1 cellular context compared by ENCODE assay signal in genomic region chr12:53803703-53804102, GRCh38.
TF ChIP-seq lines count a peak whose summit lies in the region.

No MANE protein-coding gene starts in this region.

TF ChIP-seq in H1, 55 proteins besides CTCF, POLR2A, EP300 and RAD21:
- TF ChIP-seq USF2 (IDR thresholded peaks at IDR 0.05; ENCODE audit: low read length) = no peak
- no peak for TF ChIP-seq BRCA1 (IDR thresholded peaks at IDR 0.05; ENCODE audit: low read depth, low read length)
- no peak for TF ChIP-seq POU5F1 (IDR thresholded peaks at IDR 0.05; ENCODE audit: low read depth, low read length)
- no peak for TF ChIP-seq TAF7 (optimal IDR thresholded peaks at IDR 0.05; ENCODE audit: borderline replicate concordance, low read depth, low read length)
- TF ChIP-seq MAFK (IDR thresholded peaks at IDR 0.05; ENCODE audit: low read depth, low read length) = no peak
- no peak for TF ChIP-seq GABPA (IDR thresholded peaks at IDR 0.05; ENCODE audit: borderline replicate concordance, insufficient read depth, low read length)
- TF ChIP-seq KDM5A (IDR thresholded peaks at IDR 0.05; ENCODE audit: low read length) = no peak
- TF ChIP-seq JUN (IDR thresholded peaks at IDR 0.05; ENCODE audit: low read depth, low read length) = no peak
- TF ChIP-seq SAP30 (IDR thresholded peaks at IDR 0.05; ENCODE audit: insufficient read depth, insufficient replicate concordance, low read length) = no peak
- no peak for TF ChIP-seq EGR1 (IDR thresholded peaks at IDR 0.05; ENCODE audit: borderline replicate concordance, low read depth, low read length)
- TF ChIP-seq RBBP5 (IDR thresholded peaks at IDR 0.05; ENCODE audit: borderline replicate concordance, low read depth, low read length) = no peak
TF ChIP-seq in H1: peak in this region for 0.
